8 cellular contexts compared by ENCODE assay signal in the genomic region with DNA sequence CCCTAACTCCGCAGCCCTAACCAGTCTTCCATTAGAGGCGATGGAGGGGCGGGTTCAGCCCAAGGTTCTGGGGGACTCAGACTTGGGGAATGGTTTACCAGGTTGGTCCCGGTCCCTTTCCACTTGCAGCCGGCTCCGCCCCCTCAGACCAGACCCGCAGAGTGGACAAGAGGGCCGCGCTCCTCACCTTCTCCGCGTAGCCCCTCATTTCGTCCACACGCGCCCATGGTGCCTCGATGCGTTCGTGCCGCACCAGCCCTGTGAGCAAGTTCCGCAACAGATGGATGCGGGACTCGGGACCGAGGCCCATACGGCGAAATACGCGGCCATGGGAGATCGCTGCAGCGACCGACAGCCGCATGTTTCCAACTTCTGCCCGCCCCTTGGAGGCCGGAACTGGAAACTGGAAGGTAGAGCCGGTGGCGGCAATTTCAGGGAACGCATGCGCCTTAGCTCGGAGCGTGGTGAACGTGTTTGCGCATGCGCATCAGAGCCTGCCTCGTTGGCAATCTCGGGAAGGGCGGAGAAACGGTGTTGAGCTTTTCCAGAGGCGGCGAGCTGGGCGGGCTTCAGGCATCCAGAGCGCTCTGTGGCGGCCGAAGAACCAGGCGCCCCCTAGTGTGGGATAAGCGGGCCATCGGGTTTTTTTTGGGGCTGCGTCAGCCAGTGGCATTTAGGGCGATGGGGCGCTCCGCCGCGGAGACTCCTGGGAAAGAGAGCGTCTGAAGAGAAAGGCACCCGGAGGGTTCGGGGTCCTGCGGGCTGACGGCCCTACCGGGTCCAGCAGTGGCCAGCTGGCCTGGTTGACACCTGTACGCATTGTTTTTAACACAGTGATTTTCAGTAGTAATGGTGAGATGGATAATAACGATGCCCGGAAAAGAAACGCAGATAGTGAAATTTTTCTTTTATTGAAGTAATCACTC. TPM values are rescaled to one million over a fixed set of nuclear protein-coding genes. Genes with fewer than 3 reads are reported as not detected.
DNase-seq lines count a peak whose midpoint lies in the region; ATAC-seq and TF ChIP-seq lines count a peak whose summit lies in the region.

A gene (minus strand): TSS at position 405 of the 926 bp plus-strand sequence. CDS start 44 bp downstream, at position 361.

- no peaks in the 10 kb centered on the region for H3K27me3 ChIP-seq in SK-N-SH (ENCODE audit: insufficient read depth)

- peaks cover 11% of the 10 kb centered on the region for H3F3A ChIP-seq in SK-N-SH (replicated peaks; ENCODE audit: insufficient read depth)

- peak; percentile 81 for TF ChIP-seq RAD21 in SK-N-SH (IDR thresholded peaks at IDR 0.05; ENCODE audit: low read length)

- H3K9ac ChIP-seq in SK-N-SH: peak within 1 kb of the TSS; percentile 91

- POLR2A ChIA-PET in SK-N-SH (lab: Yijun Ruan, JAX): interaction anchor here (0.7 to 3.1 kb wide), 9 partner anchors 36 to 214 kb away, joined by 3 to 22 read pairs (median 5); a partner anchor contains a TSS

- H2AFZ ChIP-seq in SK-N-SH (ENCODE audit: low read depth): peak within 1 kb of the TSS; percentile 93

- H3K9me2 ChIP-seq in SK-N-SH: no peaks in the 10 kb centered on the region

- peaks cover 35% of the 10 kb centered on the region for H3K79me2 ChIP-seq in SK-N-SH (ENCODE audit: insufficient read depth)

- peak; percentile 92 for TF ChIP-seq CTCF in GM10266 (IDR thresholded peaks at IDR 0.05; ENCODE audit: control insufficient read depth, insufficient read depth, low read depth, missing control alignments)
- TF ChIP-seq CTCF in SK-N-SH (IDR thresholded peaks at IDR 0.05): peak; percentile 91

- DNase-seq in GM10266 (ENCODE audit: extremely low spot score): peak; percentile 90
- DNase-seq in NCI-H1048 (lab: John Stamatoyannopoulos, UW): peak; percentile 95
- peak; percentile 95 for DNase-seq in SK-N-SH
- DNase-seq in activated naive CD4-positive, alpha-beta T cell treated with anti-CD3 and anti-CD28 coated beads, Interleukin-2, amount 50 U/mL, for 16 hours: peak; percentile 98
- DNase-seq in germinal center (ENCODE audit: low spot score): peak; percentile 99
- peak; percentile 92 for DNase-seq in non-pigmented ciliary epithelial cell (ENCODE audit: low read depth)
- peak; percentile 99 for DNase-seq in superior temporal gyrus (ENCODE audit: extremely low spot score)

- TF ChIP-seq EP300 in SK-N-SH (IDR thresholded peaks at IDR 0.05; ENCODE audit: borderline replicate concordance in 1 of 2, low read depth in 1 of 2, low read length in 1 of 2): peak in 1 of 2 experiments; percentile 13; a peak in 2 of 4 replicates

- under 1% methylated on average over 58 of the region's 70 CpGs for WGBS in SK-N-SH (ENCODE audit: low lambda C conversion rate)

- H3K4me3 ChIP-seq in SK-N-SH (ENCODE audit: low read depth in 2 of 2, low read length in 1 of 2): peak within 1 kb of the TSS; percentile 99

- ATAC-seq in HG02588 (IDR thresholded peaks at IDR 0.05; ENCODE audit: unreplicated experiment): peak; percentile 92

- peaks cover 22 to 29% of the 10 kb centered on the region in 2 experiments for H3K36me3 ChIP-seq in SK-N-SH (replicated peaks in 1 of 2; ENCODE audit: control insufficient read depth in 1 of 2, insufficient read depth in 2 of 2, low read length in 1 of 2)

- H3K27ac ChIP-seq in SK-N-SH (ENCODE audit: low read depth in 2 of 2, low read length in 1 of 2): peak within 1 kb of the TSS; percentile 76 to 95

- H4K20me1 ChIP-seq in SK-N-SH (ENCODE audit: insufficient read depth): peaks cover 5% of the 10 kb centered on the region; the same call in 1 of the 2 replicates

- CTCF ChIA-PET in SK-N-SH (lab: Yijun Ruan, JAX): interaction anchor here (0.6 to 2.7 kb wide), 38 partner anchors 11 to 1518 kb away, joined by 3 to 20 read pairs (median 4); a partner anchor contains a TSS

- H3K4me1 ChIP-seq in SK-N-SH (ENCODE audit: control insufficient read depth in 1 of 2, insufficient read depth in 2 of 2, low read depth in 1 of 2, low read length in 1 of 2): peaks cover 5 to 14% of the 10 kb centered on the region in 2 experiments; a peak in 3 of 4 replicates

- H3K9me3 ChIP-seq in SK-N-SH: no peaks in the 10 kb centered on the region

- peak within 1 kb of the TSS; percentile 94 for H3K4me2 ChIP-seq in SK-N-SH

TF ChIP-seq in SK-N-SH, 30 proteins besides CTCF, POLR2A, EP300 and RAD21 (continues in another document):
- TF ChIP-seq FOSL2 (IDR thresholded peaks at IDR 0.05; ENCODE audit: borderline replicate concordance, low read depth) (no peak), FOXM1 (IDR thresholded peaks at IDR 0.05; ENCODE audit: low read depth) (no peak), RXRA (IDR thresholded peaks at IDR 0.05; ENCODE audit: borderline replicate concordance, low read depth) (no peak; the same call in 1 of the 2 replicates), EZH2phosphoT487 (IDR thresholded peaks at IDR 0.05; ENCODE audit: borderline replicate concordance, low read depth) (no peak), FOXJ3 (CRISPR knock-in tag; IDR thresholded peaks at IDR 0.05) (no peak), NRF1 (IDR thresholded peaks at IDR 0.05; ENCODE audit: low read depth, low read length) (peak; percentile 95), TCF12 (IDR thresholded peaks at IDR 0.05) (peak; percentile 63; the same call in 1 of the 2 replicates), ELF1 (IDR thresholded peaks at IDR 0.05) (peak; percentile 27; the same call in 1 of the 2 replicates), JUND (IDR thresholded peaks at IDR 0.05) (no peak), RFX5 (IDR thresholded peaks at IDR 0.05; ENCODE audit: low read length) (peak; percentile 84)
- TF ChIP-seq, protein P1, sequence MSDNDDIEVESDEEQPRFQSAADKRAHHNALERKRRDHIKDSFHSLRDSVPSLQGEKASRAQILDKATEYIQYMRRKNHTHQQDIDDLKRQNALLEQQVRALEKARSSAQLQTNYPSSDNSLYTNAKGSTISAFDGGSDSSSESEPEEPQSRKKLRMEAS (IDR thresholded peaks at IDR 0.05; ENCODE audit: low read depth): peak; percentile 97
- TF ChIP-seq, protein P2, sequence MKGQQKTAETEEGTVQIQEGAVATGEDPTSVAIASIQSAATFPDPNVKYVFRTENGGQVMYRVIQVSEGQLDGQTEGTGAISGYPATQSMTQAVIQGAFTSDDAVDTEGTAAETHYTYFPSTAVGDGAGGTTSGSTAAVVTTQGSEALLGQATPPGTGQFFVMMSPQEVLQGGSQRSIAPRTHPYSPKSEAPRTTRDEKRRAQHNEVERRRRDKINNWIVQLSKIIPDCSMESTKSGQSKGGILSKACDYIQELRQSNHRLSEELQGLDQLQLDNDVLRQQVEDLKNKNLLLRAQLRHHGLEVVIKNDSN (IDR thresholded peaks at IDR 0.05; ENCODE audit: borderline replicate concordance, low read depth): no peak
- TF ChIP-seq, protein P3, sequence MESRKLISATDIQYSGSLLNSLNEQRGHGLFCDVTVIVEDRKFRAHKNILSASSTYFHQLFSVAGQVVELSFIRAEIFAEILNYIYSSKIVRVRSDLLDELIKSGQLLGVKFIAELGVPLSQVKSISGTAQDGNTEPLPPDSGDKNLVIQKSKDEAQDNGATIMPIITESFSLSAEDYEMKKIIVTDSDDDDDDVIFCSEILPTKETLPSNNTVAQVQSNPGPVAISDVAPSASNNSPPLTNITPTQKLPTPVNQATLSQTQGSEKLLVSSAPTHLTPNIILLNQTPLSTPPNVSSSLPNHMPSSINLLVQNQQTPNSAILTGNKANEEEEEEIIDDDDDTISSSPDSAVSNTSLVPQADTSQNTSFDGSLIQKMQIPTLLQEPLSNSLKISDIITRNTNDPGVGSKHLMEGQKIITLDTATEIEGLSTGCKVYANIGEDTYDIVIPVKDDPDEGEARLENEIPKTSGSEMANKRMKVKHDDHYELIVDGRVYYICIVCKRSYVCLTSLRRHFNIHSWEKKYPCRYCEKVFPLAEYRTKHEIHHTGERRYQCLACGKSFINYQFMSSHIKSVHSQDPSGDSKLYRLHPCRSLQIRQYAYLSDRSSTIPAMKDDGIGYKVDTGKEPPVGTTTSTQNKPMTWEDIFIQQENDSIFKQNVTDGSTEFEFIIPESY (IDR thresholded peaks at IDR 0.05; ENCODE audit: borderline replicate concordance, low read depth): no peak
- TF ChIP-seq, protein P4, sequence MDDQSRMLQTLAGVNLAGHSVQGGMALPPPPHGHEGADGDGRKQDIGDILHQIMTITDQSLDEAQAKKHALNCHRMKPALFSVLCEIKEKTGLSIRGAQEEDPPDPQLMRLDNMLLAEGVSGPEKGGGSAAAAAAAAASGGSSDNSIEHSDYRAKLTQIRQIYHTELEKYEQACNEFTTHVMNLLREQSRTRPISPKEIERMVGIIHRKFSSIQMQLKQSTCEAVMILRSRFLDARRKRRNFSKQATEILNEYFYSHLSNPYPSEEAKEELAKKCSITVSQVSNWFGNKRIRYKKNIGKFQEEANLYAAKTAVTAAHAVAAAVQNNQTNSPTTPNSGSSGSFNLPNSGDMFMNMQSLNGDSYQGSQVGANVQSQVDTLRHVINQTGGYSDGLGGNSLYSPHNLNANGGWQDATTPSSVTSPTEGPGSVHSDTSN (IDR thresholded peaks at IDR 0.05): peak; percentile 68
- TF ChIP-seq, protein P5, sequence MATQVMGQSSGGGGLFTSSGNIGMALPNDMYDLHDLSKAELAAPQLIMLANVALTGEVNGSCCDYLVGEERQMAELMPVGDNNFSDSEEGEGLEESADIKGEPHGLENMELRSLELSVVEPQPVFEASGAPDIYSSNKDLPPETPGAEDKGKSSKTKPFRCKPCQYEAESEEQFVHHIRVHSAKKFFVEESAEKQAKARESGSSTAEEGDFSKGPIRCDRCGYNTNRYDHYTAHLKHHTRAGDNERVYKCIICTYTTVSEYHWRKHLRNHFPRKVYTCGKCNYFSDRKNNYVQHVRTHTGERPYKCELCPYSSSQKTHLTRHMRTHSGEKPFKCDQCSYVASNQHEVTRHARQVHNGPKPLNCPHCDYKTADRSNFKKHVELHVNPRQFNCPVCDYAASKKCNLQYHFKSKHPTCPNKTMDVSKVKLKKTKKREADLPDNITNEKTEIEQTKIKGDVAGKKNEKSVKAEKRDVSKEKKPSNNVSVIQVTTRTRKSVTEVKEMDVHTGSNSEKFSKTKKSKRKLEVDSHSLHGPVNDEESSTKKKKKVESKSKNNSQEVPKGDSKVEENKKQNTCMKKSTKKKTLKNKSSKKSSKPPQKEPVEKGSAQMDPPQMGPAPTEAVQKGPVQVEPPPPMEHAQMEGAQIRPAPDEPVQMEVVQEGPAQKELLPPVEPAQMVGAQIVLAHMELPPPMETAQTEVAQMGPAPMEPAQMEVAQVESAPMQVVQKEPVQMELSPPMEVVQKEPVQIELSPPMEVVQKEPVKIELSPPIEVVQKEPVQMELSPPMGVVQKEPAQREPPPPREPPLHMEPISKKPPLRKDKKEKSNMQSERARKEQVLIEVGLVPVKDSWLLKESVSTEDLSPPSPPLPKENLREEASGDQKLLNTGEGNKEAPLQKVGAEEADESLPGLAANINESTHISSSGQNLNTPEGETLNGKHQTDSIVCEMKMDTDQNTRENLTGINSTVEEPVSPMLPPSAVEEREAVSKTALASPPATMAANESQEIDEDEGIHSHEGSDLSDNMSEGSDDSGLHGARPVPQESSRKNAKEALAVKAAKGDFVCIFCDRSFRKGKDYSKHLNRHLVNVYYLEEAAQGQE (IDR thresholded peaks at IDR 0.05; ENCODE audit: low read depth, low read length): no peak

RNA-seq across cellular contexts. Expression of the gene that starts here (rescaled TPM):
- 88.3 and 88.6 TPM in 2 replicates for polyA plus RNA-seq in SK-N-SH (2012; rRNA removed)
- polyA plus RNA-seq in SK-N-SH (2012; cell fraction: cytosol; rRNA removed): 77.8 and 86.6 TPM in 2 replicates
- 48.0 and 55.8 TPM in 2 replicates for polyA plus RNA-seq in SK-N-SH (2012; cell fraction: nucleus; rRNA removed)

Comparison
In these comparisons a context has a peak if more than half of its experiments do, and no peak if none do; other contexts are left out.
1. Peak in every context shown above with its lines: DNase-seq, ATAC-seq, H3K4me3 ChIP-seq and H3K27ac ChIP-seq.